9 cellular contexts compared by ENCODE assay signal in genomic region chr17:70905796-70906195, GRCh38.
A peak's percentile ranks its signal among the peaks of the same experiment; 100 is the strongest.
DNase-seq lines count a peak whose midpoint lies in the region; ATAC-seq and TF ChIP-seq lines count a peak whose summit lies in the region.
"Had no signal": no experiment of that assay in that cellular context is flagged by ENCODE, and none has a peak within 500 bp of the region (broad histone marks: within the 10 kb centered on the region; RNA-seq: fewer than 3 reads in every experiment).

No MANE protein-coding gene starts in this region.

- no peak overlapping the region for H3K27ac ChIP-seq in vagina

- no peak overlapping the region for H3K4me3 ChIP-seq in vagina

- DNase-seq in HS-27A (ENCODE audit: low read depth): peak; percentile 47
- peak; percentile 97 for DNase-seq in amniotic epithelial cell (ENCODE audit: low read depth)
- peak; percentile 44 for DNase-seq in left ventricle myocardium superior
- DNase-seq in smooth muscle cell of the brain vasculature (ENCODE audit: low read depth, low spot score): peak; percentile 92
- no peak for DNase-seq in vagina (ENCODE audit: extremely low spot score in 2 of 2)
- DNase-seq in T-helper 1 cell: no peak
- no peak for DNase-seq in DMS53 treated with DMSO at 0.1 percent for 48 hours (lab: John Stamatoyannopoulos, UW; ENCODE audit: unreplicated experiment)
- DNase-seq: stimulated activated CD4-positive, alpha-beta T cell treated with anti-CD3 and anti-CD28 coated beads, Interleukin-4, amount 100 ng/mL, for 4 hours had no signal

- no peak for TF ChIP-seq CTCF in vagina (IDR thresholded peaks at IDR 0.05)

- no peak for TF ChIP-seq POLR2A in vagina (IDR thresholded peaks at IDR 0.05)

- no peaks in the 10 kb centered on the region for H3K9me3 ChIP-seq in vagina

- H3K27me3 ChIP-seq in vagina: no peaks in the 10 kb centered on the region

- H3K4me1 ChIP-seq in vagina: no peaks in the 10 kb centered on the region

- peak; percentile 86 for ATAC-seq in left ventricle myocardium superior
- ATAC-seq in HG03439 (IDR thresholded peaks at IDR 0.05; ENCODE audit: unreplicated experiment): no peak

- no peaks in the 10 kb centered on the region for H3K36me3 ChIP-seq in vagina

- intact Hi-C loops in left ventricle myocardium superior (cut with micrococcal nuclease): no loop called here
- intact Hi-C loops in vagina (cut with DNase I): loop anchor here (5.0 kb wide), 1 partner anchor 1443 kb away; no protein-coding TSS in a partner anchor

Comparison
In these comparisons a context has a peak if more than half of its experiments do, and no peak if none do; other contexts are left out.
1. DNase-seq: peak in HS-27A (single experiment), amniotic epithelial cell (single experiment), left ventricle myocardium superior (single experiment) and smooth muscle cell of the brain vasculature (single experiment); none in vagina (0 of 2), T-helper 1 cell (0 of 5) and DMS53 treated with DMSO at 0.1 percent for 48 hours (single experiment).